ENCODE assay signal across 8 cellular contexts in the genomic region with DNA sequence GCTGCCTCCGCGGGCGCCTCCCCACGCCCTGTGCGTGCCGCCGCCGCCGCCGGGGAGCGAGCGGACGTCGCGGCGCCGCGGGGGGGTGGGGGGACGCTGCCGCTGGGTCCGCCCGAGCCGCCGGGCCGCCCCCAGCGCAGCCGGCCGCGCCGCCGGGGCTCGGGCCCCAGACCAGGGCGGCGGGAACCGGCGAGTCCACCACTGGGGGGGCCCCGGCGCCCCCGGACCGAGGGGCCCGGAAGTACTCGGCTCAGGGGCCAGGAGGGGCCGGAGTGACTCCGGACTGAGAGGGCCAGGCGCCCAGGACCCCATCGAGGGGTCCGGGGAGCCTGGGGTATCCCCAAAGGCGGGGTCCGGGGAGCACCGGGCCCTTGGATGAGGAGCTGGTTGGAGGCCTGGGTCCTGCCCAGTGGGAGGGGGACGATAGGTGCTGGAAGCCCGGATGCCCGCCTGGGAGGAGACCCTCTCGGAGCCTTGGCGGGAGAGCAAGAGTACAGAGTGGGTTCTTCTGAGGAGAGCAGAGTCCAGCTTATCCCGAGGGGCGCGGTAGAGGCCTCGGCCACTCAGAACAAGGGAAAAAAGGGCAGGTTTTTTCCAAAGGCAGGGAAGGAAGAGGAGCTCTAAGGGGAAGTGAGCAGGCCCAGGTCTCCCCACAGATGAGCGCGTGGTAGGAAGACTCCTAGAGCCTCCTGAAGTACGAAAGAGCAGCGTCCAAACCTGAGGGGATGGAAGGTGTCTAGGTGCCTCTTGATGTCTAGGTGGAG. TPM values are rescaled to one million over a fixed set of nuclear protein-coding genes. Genes with fewer than 3 reads are reported as not detected.
DNase-seq lines count a peak whose midpoint lies in the region; ATAC-seq and TF ChIP-seq lines count a peak whose summit lies in the region.

No MANE protein-coding gene starts in this region.

- no peaks in the 10 kb centered on the region for H3K27me3 Mint-ChIP-seq in IgD-negative memory B cell

- H3K27me3 ChIP-seq in sigmoid colon = no peaks in the 10 kb centered on the region

- H3K27ac ChIP-seq in sigmoid colon = peak overlapping the region; percentile 99 to 100 (median 100)

- DNase-seq in EH (ENCODE audit: low read depth) (peak; percentile 74), SW480 (ENCODE audit: low spot score) (peak; percentile 33), amniotic stem cell (lab: John Stamatoyannopoulos, UW) (peak; percentile 5), hepatic stellate cell (ENCODE audit: low spot score) (peak; percentile 87), sigmoid colon (peak; percentile 77), iPS-NIHi7 (ENCODE audit: extremely low spot score) (no peak)

- H3K4me3 Mint-ChIP-seq in IgD-negative memory B cell = peak overlapping the region; percentile 95 to 99 (median 96)

- TF ChIP-seq CTCF in sigmoid colon (IDR thresholded peaks at IDR 0.05) = no peak

- no peak for TF ChIP-seq POLR2A in sigmoid colon (IDR thresholded peaks at IDR 0.05)

- intact Hi-C loops in sigmoid colon (cut with DNase I) = loop anchor here (1.0 to 2.0 kb wide), 3 partner anchors 21 to 68 kb away; partner anchors contain the start of genes RNU11, TAF12 and YTHDF2

- peaks cover 8 to 16% (median 10%) of the 10 kb centered on the region in 3 donors for H3K4me1 Mint-ChIP-seq in IgD-negative memory B cell

- no peaks in the 10 kb centered on the region for H3K9me3 Mint-ChIP-seq in IgD-negative memory B cell

- peak; percentile 29 for ATAC-seq in GM21526 (IDR thresholded peaks at IDR 0.05; ENCODE audit: low FRiP score, unreplicated experiment)

- H3K36me3 ChIP-seq in sigmoid colon = no peaks in the 10 kb centered on the region

- TF ChIP-seq EP300 in sigmoid colon (IDR thresholded peaks at IDR 0.05) = no peak

- WGBS in sigmoid colon, 2 donors = 0 to 1% methylated on average over 63 of the region's 63 CpGs

- H3K4me1 ChIP-seq in sigmoid colon = peaks cover 0 to 20% (median 19%) of the 10 kb centered on the region in 4 donors

- H3K9me3 ChIP-seq in sigmoid colon = no peaks in the 10 kb centered on the region

- peaks cover 1% of the 10 kb centered on the region for H3K36me3 Mint-ChIP-seq in IgD-negative memory B cell

- peak overlapping the region; percentile 97 to 100 (median 99) for H3K27ac Mint-ChIP-seq in IgD-negative memory B cell

- H3K4me3 ChIP-seq in sigmoid colon = peak overlapping the region; percentile 95 to 100 (median 98)

RNA-seq across cellular contexts. Expression of gene GMEB1, which starts 0.6 kb away (rescaled TPM):
- 17.4 TPM for polyA plus RNA-seq in IgD-negative memory B cell
- 1 to 10 TPM; 6.1 to 7.3 (median 6.8) TPM for total RNA-seq in sigmoid colon
- polyA plus RNA-seq in sigmoid colon = 1 to 10 TPM; 3.7 to 8.9 (median 6.0) TPM

RNA-seq across cellular contexts. Expression of gene RNU11, which starts 20.7 kb away (rescaled TPM):
- polyA plus RNA-seq in IgD-negative memory B cell = not detected
- not detected for total RNA-seq in sigmoid colon
- polyA plus RNA-seq in sigmoid colon = not detected

RNA-seq across cellular contexts. Expression of gene TAF12, which starts 26.3 kb away (rescaled TPM):
- polyA plus RNA-seq in IgD-negative memory B cell (37.5 TPM), sigmoid colon (10 to 100 TPM; 19.2 to 21.0 (median 20.4) TPM)
- total RNA-seq in sigmoid colon = 10 to 100 TPM; 16.8 to 27.5 (median 20.1) TPM
